Comparison of ENCODE assay signal across 11 cellular contexts in genomic region chr10:91077549-91078017, GRCh38.
DNase-seq lines count a peak whose midpoint lies in the region; ATAC-seq and TF ChIP-seq lines count a peak whose summit lies in the region.
"Had no signal": no experiment of that assay in that cellular context is flagged by ENCODE, and none has a peak within 500 bp of the region (broad histone marks: within the 10 kb centered on the region; RNA-seq: fewer than 3 reads in every experiment).

No MANE protein-coding gene starts in this region.

- intact Hi-C loops in colonic mucosa (cut with DNase I), result no loop called here

- H3K36me3 Mint-ChIP-seq in activated naive CD8-positive, alpha-beta T cell treated with anti-CD3 and anti-CD28 coated beads for 36 hours, result no peaks in the 10 kb centered on the region
- H3K36me3 Mint-ChIP-seq: memory B cell had no signal

- no peak overlapping the region for H3K27ac ChIP-seq in colonic mucosa

- no peak for TF ChIP-seq CTCF in colonic mucosa (IDR thresholded peaks at IDR 0.05)

- no peak overlapping the region for H3K9ac ChIP-seq in colonic mucosa (ENCODE audit: low read depth in 2 of 2, low read length in 2 of 2)

- H3K4me1 Mint-ChIP-seq in activated naive CD8-positive, alpha-beta T cell treated with anti-CD3 and anti-CD28 coated beads for 36 hours, result no peaks in the 10 kb centered on the region

- no peaks in the 10 kb centered on the region for H3K27me3 ChIP-seq in colonic mucosa

- no peaks in the 10 kb centered on the region for H3K9me3 Mint-ChIP-seq in activated naive CD8-positive, alpha-beta T cell treated with anti-CD3 and anti-CD28 coated beads for 36 hours
- H3K9me3 Mint-ChIP-seq: CD4-positive, alpha-beta T cell had no signal

- no peak overlapping the region for H3K27ac Mint-ChIP-seq in activated naive CD8-positive, alpha-beta T cell treated with anti-CD3 and anti-CD28 coated beads for 36 hours
- H3K27ac Mint-ChIP-seq: activated naive CD8-positive, alpha-beta T cell treated with anti-CD3 and anti-CD28 coated beads, Interleukin-2, amount 10 ng/mL, durations not matched to agents 7 days and 5 days; CD4-positive, alpha-beta T cell; memory B cell had no signal

- H3K9me3 ChIP-seq in colonic mucosa, result no peaks in the 10 kb centered on the region

- H3K4me1 ChIP-seq in colonic mucosa, result peaks cover 7% of the 10 kb centered on the region

- no peaks in the 10 kb centered on the region for H3K36me3 ChIP-seq in colonic mucosa

- no peak for ATAC-seq in stimulated activated naive CD8-positive, alpha-beta T cell treated with anti-CD3 and anti-CD28 coated beads, Interleukin-15, Interleukin-2, amounts not matched to agents 100 U/mL and 50 U/mL, for 24 hours
- ATAC-seq in HG03469 (IDR thresholded peaks at IDR 0.05; ENCODE audit: unreplicated experiment), result no peak

- DNase-seq in AG08396 (ENCODE audit: low spot score) (peak; percentile 19), NCI-H1694 (lab: John Stamatoyannopoulos, UW) (peak; percentile 89), colonic mucosa (peak; percentile 83), mucosa of gallbladder (ENCODE audit: low spot score) (peak; percentile 83), NCI-H1436 treated with DMSO at 0.1 percent for 48 hours (lab: John Stamatoyannopoulos, UW) (no peak)
- DNase-seq in activated naive CD8-positive, alpha-beta T cell treated with anti-CD3 and anti-CD28 coated beads for 36 hours, result no peak
- DNase-seq in stimulated activated naive CD8-positive, alpha-beta T cell treated with anti-CD3 and anti-CD28 coated beads, Interleukin-15, Interleukin-2, amounts not matched to agents 100 U/mL and 50 U/mL, for 24 hours, result no peak
- DNase-seq: activated naive CD8-positive, alpha-beta T cell treated with anti-CD3 and anti-CD28 coated beads, Interleukin-2, amount 10 ng/mL, durations not matched to agents 7 days and 5 days; CD4-positive, alpha-beta T cell had no signal

- H3K4me3 ChIP-seq in colonic mucosa, result no peak overlapping the region

- no peak overlapping the region for H3K4me3 Mint-ChIP-seq in activated naive CD8-positive, alpha-beta T cell treated with anti-CD3 and anti-CD28 coated beads for 36 hours
- H3K4me3 Mint-ChIP-seq: activated naive CD8-positive, alpha-beta T cell treated with anti-CD3 and anti-CD28 coated beads, Interleukin-2, amount 10 ng/mL, durations not matched to agents 7 days and 5 days; CD4-positive, alpha-beta T cell; memory B cell had no signal

- H3K27me3 Mint-ChIP-seq in activated naive CD8-positive, alpha-beta T cell treated with anti-CD3 and anti-CD28 coated beads for 36 hours, result peaks cover 11% of the 10 kb centered on the region

Comparison
In these comparisons a context has a peak if more than half of its experiments do, and no peak if none do; other contexts are left out.
1. DNase-seq: peak in AG08396 (single experiment), NCI-H1694 (single experiment), colonic mucosa (single experiment) and mucosa of gallbladder (single experiment); none in activated naive CD8-positive, alpha-beta T cell treated with anti-CD3 and anti-CD28 coated beads for 36 hours (single experiment), NCI-H1436 treated with DMSO at 0.1 percent for 48 hours (single experiment) and stimulated activated naive CD8-positive, alpha-beta T cell treated with anti-CD3 and anti-CD28 coated beads, Interleukin-15, Interleukin-2, amounts not matched to agents 100 U/mL and 50 U/mL, for 24 hours (single experiment).